In the genomic region with DNA sequence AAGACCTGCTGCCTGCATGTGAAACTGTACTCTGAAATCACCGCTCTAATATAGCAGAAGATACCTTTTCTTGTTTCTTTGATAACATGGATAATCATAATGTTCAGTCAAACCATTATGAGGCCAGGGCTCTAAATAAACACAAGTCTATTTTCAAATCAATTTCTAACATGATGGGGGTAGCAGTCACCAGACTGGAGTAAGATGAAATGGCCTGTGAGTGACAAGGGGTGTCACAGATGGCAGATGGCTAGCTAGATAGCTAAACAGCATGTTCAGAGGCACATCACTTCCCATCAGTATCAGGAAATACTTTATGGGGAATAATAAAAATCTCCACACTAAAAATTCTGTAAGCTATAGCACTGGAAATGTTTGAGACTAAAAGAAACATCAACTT, we compare ENCODE assay signal across 1 cellular context.
A peak's percentile ranks its signal among the peaks of the same experiment; 100 is the strongest.
TF ChIP-seq lines count a peak whose summit lies in the region.

No MANE protein-coding gene starts in this region.

TF ChIP-seq in K562, 482 proteins besides CTCF, POLR2A, EP300 and RAD21:
- TF ChIP-seq, protein P1, sequence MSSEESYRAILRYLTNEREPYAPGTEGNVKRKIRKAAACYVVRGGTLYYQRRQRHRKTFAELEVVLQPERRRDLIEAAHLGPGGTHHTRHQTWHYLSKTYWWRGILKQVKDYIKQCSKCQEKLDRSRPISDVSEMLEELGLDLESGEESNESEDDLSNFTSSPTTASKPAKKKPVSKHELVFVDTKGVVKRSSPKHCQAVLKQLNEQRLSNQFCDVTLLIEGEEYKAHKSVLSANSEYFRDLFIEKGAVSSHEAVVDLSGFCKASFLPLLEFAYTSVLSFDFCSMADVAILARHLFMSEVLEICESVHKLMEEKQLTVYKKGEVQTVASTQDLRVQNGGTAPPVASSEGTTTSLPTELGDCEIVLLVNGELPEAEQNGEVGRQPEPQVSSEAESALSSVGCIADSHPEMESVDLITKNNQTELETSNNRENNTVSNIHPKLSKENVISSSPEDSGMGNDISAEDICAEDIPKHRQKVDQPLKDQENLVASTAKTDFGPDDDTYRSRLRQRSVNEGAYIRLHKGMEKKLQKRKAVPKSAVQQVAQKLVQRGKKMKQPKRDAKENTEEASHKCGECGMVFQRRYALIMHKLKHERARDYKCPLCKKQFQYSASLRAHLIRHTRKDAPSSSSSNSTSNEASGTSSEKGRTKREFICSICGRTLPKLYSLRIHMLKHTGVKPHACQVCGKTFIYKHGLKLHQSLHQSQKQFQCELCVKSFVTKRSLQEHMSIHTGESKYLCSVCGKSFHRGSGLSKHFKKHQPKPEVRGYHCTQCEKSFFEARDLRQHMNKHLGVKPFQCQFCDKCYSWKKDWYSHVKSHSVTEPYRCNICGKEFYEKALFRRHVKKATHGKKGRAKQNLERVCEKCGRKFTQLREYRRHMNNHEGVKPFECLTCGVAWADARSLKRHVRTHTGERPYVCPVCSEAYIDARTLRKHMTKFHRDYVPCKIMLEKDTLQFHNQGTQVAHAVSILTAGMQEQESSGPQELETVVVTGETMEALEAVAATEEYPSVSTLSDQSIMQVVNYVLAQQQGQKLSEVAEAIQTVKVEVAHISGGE (CRISPR knock-in tag; IDR thresholded peaks at IDR 0.05): no peak
- TF ChIP-seq, protein P2, sequence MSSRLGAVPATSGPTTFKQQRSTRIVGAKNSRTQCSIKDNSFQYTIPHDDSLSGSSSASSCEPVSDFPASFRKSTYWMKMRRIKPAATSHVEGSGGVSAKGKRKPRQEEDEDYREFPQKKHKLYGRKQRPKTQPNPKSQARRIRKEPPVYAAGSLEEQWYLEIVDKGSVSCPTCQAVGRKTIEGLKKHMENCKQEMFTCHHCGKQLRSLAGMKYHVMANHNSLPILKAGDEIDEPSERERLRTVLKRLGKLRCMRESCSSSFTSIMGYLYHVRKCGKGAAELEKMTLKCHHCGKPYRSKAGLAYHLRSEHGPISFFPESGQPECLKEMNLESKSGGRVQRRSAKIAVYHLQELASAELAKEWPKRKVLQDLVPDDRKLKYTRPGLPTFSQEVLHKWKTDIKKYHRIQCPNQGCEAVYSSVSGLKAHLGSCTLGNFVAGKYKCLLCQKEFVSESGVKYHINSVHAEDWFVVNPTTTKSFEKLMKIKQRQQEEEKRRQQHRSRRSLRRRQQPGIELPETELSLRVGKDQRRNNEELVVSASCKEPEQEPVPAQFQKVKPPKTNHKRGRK (tag; IDR thresholded peaks at IDR 0.05): no peak
- TF ChIP-seq PPARD (CRISPR knock-in tag; IDR thresholded peaks at IDR 0.05): no peak
- TF ChIP-seq MEIS2 (IDR thresholded peaks at IDR 0.05; ENCODE audit: partially characterized antibody): peak; percentile 16
